9 cellular contexts compared by ENCODE assay signal in genomic region chr2:48248251-48248933, GRCh38.
DNase-seq lines count a peak whose midpoint lies in the region; ATAC-seq, FAIRE-seq and TF ChIP-seq lines count a peak whose summit lies in the region.
"Had no signal": no experiment of that assay in that cellular context is flagged by ENCODE, and none has a peak within 500 bp of the region (broad histone marks: within the 10 kb centered on the region; RNA-seq: fewer than 3 reads in every experiment).

No MANE protein-coding gene starts in this region.

- DNase-seq in H54 (ENCODE audit: insufficient read length, low spot score) (peak; percentile 43), T47D (ENCODE audit: low read depth in 1 of 2, low spot score in 1 of 2) (peak; percentile 7 to 53), mesothelial cell of epicardium (ENCODE audit: low spot score in 2 of 2, unreplicated experiment in 2 of 2) (no peak), OCI-LY7 (ENCODE audit: low spot score) (no peak), NK-92 (lab: John Stamatoyannopoulos, UW; ENCODE audit: unreplicated experiment) (no peak), adrenal gland (no peak)

- H3K9me3 Mint-ChIP-seq in mesothelial cell of epicardium, result no peaks in the 10 kb centered on the region
- H3K9me3 Mint-ChIP-seq: stimulated activated naive CD8-positive, alpha-beta T cell treated with anti-CD3 and anti-CD28 coated beads, Interleukin-15, Interleukin-2, amounts not matched to agents 100 ng/mL and 50 ng/mL, for 24 hours had no signal

- H3K4me3 ChIP-seq in KMS-11 (IDR thresholded peaks at IDR 0.05; ENCODE audit: insufficient read depth, low read depth, low read length), result no peak overlapping the region
- H3K4me3 ChIP-seq in OCI-LY7 (ENCODE audit: low read depth, low read length, poor library complexity, severe bottlenecking), result no peak overlapping the region
- no peak overlapping the region for H3K4me3 ChIP-seq in adrenal gland

- no peaks in the 10 kb centered on the region for H3K9me2 ChIP-seq in OCI-LY7 (ENCODE audit: insufficient read depth, low read length)

- BruUV-seq in OCI-LY7 (replicated peaks; lab: Mats Ljungman, UMichigan), result no TSS peak

- peak; percentile 95 for FAIRE-seq in H54 (lab: Jason Lieb, UNC)

- H3K9me3 ChIP-seq in OCI-LY7 (ENCODE audit: low read length), result no peaks in the 10 kb centered on the region
- H3K9me3 ChIP-seq in adrenal gland (replicated peaks in 1 of 3), result no peaks in the 10 kb centered on the region

- H3K27ac ChIP-seq in KMS-11 (peak overlapping the region; percentile 21; the same call in 1 of the 2 replicates), OCI-LY7 (ENCODE audit: low read depth, low read length, poor library complexity, severe bottlenecking) (no peak overlapping the region), adrenal gland (no peak overlapping the region)

- H3K79me2 ChIP-seq in KMS-11 (ENCODE audit: insufficient read depth, low read depth) (no peaks in the 10 kb centered on the region), OCI-LY7 (ENCODE audit: insufficient read depth, low read depth, low read length) (no peaks in the 10 kb centered on the region)

- TF ChIP-seq CTCF in KMS-11 (conservative IDR thresholded peaks at IDR 0.05; ENCODE audit: low read depth, low read length) (no peak), mesothelial cell of epicardium (IDR thresholded peaks at IDR 0.05; ENCODE audit: unreplicated experiment) (no peak), OCI-LY7 (conservative IDR thresholded peaks at IDR 0.05; ENCODE audit: low read length) (no peak), adrenal gland (IDR thresholded peaks at IDR 0.05) (no peak)

- H3K9ac ChIP-seq in KMS-11, result no peak overlapping the region; the same call in 1 of the 2 replicates

- H2AFZ ChIP-seq in KMS-11 (ENCODE audit: low read depth), result no peak overlapping the region
- no peak overlapping the region for H2AFZ ChIP-seq in OCI-LY7 (ENCODE audit: low read length)

- ATAC-seq in GM18505 (IDR thresholded peaks at IDR 0.05; ENCODE audit: unreplicated experiment), result peak; percentile 72

- peak overlapping the region; percentile 65 for H3K27ac Mint-ChIP-seq in mesothelial cell of epicardium
- H3K27ac Mint-ChIP-seq: stimulated activated naive CD8-positive, alpha-beta T cell treated with anti-CD3 and anti-CD28 coated beads, Interleukin-15, Interleukin-2, amounts not matched to agents 100 ng/mL and 50 ng/mL, for 24 hours had no signal

- H3K27me3 ChIP-seq in KMS-11 (ENCODE audit: insufficient read depth, low read depth), result no peaks in the 10 kb centered on the region
- no peaks in the 10 kb centered on the region for H3K27me3 ChIP-seq in adrenal gland

- no peaks in the 10 kb centered on the region for H3K36me3 Mint-ChIP-seq in mesothelial cell of epicardium

- H3K36me3 ChIP-seq in KMS-11 (ENCODE audit: insufficient read depth) (no peaks in the 10 kb centered on the region), OCI-LY7 (ENCODE audit: insufficient read depth, low read length) (no peaks in the 10 kb centered on the region), adrenal gland (replicated peaks in 1 of 2) (no peaks in the 10 kb centered on the region)

- intact Hi-C loops in OCI-LY7 (cut with micrococcal nuclease; ENCODE audit: unreplicated experiment), result no loop called here
- intact Hi-C loops in adrenal gland (cut with DNase I), result no loop called here

- peaks cover 45% of the 10 kb centered on the region for H3K4me1 ChIP-seq in KMS-11 (ENCODE audit: low read depth, poor library complexity, severe bottlenecking)
- no peaks in the 10 kb centered on the region for H3K4me1 ChIP-seq in OCI-LY7 (ENCODE audit: insufficient read depth, low read length, poor library complexity, severe bottlenecking)
- H3K4me1 ChIP-seq in adrenal gland (replicated peaks in 1 of 2), result peaks cover 0 to 11% of the 10 kb centered on the region in 2 donors

- POLR2A ChIA-PET in OCI-LY7 (lab: Charles Lee), result no interaction called here

- H3K4me3 Mint-ChIP-seq in mesothelial cell of epicardium, result no peak overlapping the region
- H3K4me3 Mint-ChIP-seq: stimulated activated naive CD8-positive, alpha-beta T cell treated with anti-CD3 and anti-CD28 coated beads, Interleukin-15, Interleukin-2, amounts not matched to agents 100 ng/mL and 50 ng/mL, for 24 hours had no signal

- whole genome bisulfite sequencing in adrenal gland, 4 donors, result 65 to 90% (median 83%) methylated on average over 3 of the region's 3 CpGs

- CTCF ChIA-PET in OCI-LY7 (lab: Charles Lee; ENCODE audit: unreplicated experiment), result no interaction called here

- in situ Hi-C loops in T47D (cut with HindIII; ENCODE audit: low pct_unique_long_range_greater_than_20kb, low sequenced_read_pairs), result no loop called here

- H3K4me2 ChIP-seq in KMS-11, result peak overlapping the region; percentile 35
- no peak overlapping the region for H3K4me2 ChIP-seq in OCI-LY7 (ENCODE audit: low read length)

- H3K27me3 Mint-ChIP-seq in mesothelial cell of epicardium (ENCODE audit: low read depth), result no peaks in the 10 kb centered on the region
- H3K27me3 Mint-ChIP-seq: stimulated activated naive CD8-positive, alpha-beta T cell treated with anti-CD3 and anti-CD28 coated beads, Interleukin-15, Interleukin-2, amounts not matched to agents 100 ng/mL and 50 ng/mL, for 24 hours had no signal

- peaks cover 11% of the 10 kb centered on the region for H3K4me1 Mint-ChIP-seq in mesothelial cell of epicardium

- TF ChIP-seq POLR2A in GM18505 (IDR thresholded peaks at IDR 0.05; ENCODE audit: borderline replicate concordance, extremely low read depth, insufficient read depth, insufficient read length), result no peak
- TF ChIP-seq POLR2A in H54 (IDR thresholded peaks at IDR 0.05; ENCODE audit: low read depth, low read length), result no peak
- TF ChIP-seq POLR2A in adrenal gland (IDR thresholded peaks at IDR 0.05), result no peak

- H4K20me1 ChIP-seq in KMS-11 (ENCODE audit: insufficient read depth) (no peaks in the 10 kb centered on the region), OCI-LY7 (ENCODE audit: insufficient read depth, low read length) (no peaks in the 10 kb centered on the region)

Comparison
In these comparisons a context has a peak if more than half of its experiments do, and no peak if none do; other contexts are left out.
1. DNase-seq: peak in H54 (single experiment) and T47D (2 of 2); none in mesothelial cell of epicardium (0 of 2), OCI-LY7 (single experiment), NK-92 (single experiment) and adrenal gland (0 of 7).